ENCODE assay signal across 9 cellular contexts in the genomic region with DNA sequence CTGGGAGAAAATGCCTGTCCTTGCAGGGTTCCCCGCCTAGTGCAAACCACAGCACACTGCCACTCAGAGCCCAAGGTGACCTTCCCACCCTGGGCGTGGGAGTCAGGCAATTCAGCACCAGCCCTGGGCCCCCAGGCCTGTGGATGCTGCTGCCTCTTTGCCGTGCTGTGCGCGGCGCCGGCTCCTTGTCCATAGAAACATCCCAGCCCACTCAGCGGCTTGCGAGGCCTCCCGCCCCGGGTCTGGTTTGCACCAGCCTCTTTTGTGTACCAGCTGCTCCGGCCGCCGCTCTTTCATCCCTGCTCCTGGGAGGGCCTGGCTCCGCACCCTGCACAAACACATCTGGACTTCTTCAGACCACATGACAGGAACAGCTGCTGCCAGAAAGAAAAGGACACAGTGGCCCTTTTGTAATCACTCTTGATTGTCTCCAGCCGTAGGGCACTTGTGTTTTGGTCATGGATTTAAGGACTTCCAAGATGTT.
DNase-seq lines count a peak whose midpoint lies in the region; ATAC-seq and TF ChIP-seq lines count a peak whose summit lies in the region.
"Had no signal": no experiment of that assay in that cellular context is flagged by ENCODE, and none has a peak within 500 bp of the region (broad histone marks: within the 10 kb centered on the region; RNA-seq: fewer than 3 reads in every experiment).

No MANE protein-coding gene starts in this region.

- H3K27me3 ChIP-seq in H7 (ENCODE audit: control insufficient read depth, insufficient read depth, low read length), result no peaks in the 10 kb centered on the region

- peak; percentile 58 for DNase-seq in H7
- DNase-seq in NCI-H774 (lab: John Stamatoyannopoulos, UW), result peak; percentile 82
- DNase-seq in Right ventricle myocardium superior, result peak; percentile 66
- DNase-seq in pons (ENCODE audit: low spot score), result peak; percentile 97
- DNase-seq in NCI-H1436 treated with DMSO at 0.1 percent for 48 hours (lab: John Stamatoyannopoulos, UW), result no peak
- no peak for DNase-seq in activated T-cell treated with anti-CD3 and anti-CD28 coated beads, Interleukin-2, amount 50 U/mL, for 24 hours
- DNase-seq in Calu3, result no peak
- DNase-seq: NCI-H1694 treated with DMSO at 0.1 percent for 48 hours had no signal

- H3K4me3 ChIP-seq in H7 (ENCODE audit: insufficient read depth, low read depth, low read length), result no peak overlapping the region

- H3K4me1 Mint-ChIP-seq in activated T-cell treated with anti-CD3 and anti-CD28 coated beads, Interleukin-2, amount 50 U/mL, for 24 hours (ENCODE audit: low read depth), result peaks cover 59% of the 10 kb centered on the region
- no peaks in the 10 kb centered on the region for H3K4me1 Mint-ChIP-seq in Calu3 (ENCODE audit: low read depth, unreplicated experiment)

- ATAC-seq in Right ventricle myocardium superior (ENCODE audit: poor library complexity) (peak; percentile 86), GM21367 (IDR thresholded peaks at IDR 0.05; ENCODE audit: unreplicated experiment) (no peak)

- CTCF ChIA-PET in Calu3 (lab: Charles Lee), result no interaction called here

- H3K27me3 Mint-ChIP-seq in activated T-cell treated with anti-CD3 and anti-CD28 coated beads, Interleukin-2, amount 50 U/mL, for 24 hours, result no peaks in the 10 kb centered on the region
- peaks cover 98% of the 10 kb centered on the region for H3K27me3 Mint-ChIP-seq in Calu3 (ENCODE audit: unreplicated experiment)

- no TSS peak for BruUV-seq in Calu3 (replicated peaks; lab: Mats Ljungman, UMichigan)

- no peak for TF ChIP-seq CTCF in Calu3 (IDR thresholded peaks at IDR 0.05; ENCODE audit: unreplicated experiment)

- no peak overlapping the region for H3K4me3 Mint-ChIP-seq in activated T-cell treated with anti-CD3 and anti-CD28 coated beads, Interleukin-2, amount 50 U/mL, for 24 hours
- H3K4me3 Mint-ChIP-seq in Calu3 (ENCODE audit: low read depth, unreplicated experiment), result no peak overlapping the region

- H3K9me3 Mint-ChIP-seq in activated T-cell treated with anti-CD3 and anti-CD28 coated beads, Interleukin-2, amount 50 U/mL, for 24 hours, result peaks cover 3% of the 10 kb centered on the region
- no peaks in the 10 kb centered on the region for H3K9me3 Mint-ChIP-seq in Calu3 (ENCODE audit: low read depth, unreplicated experiment)

- intact Hi-C loops in Right ventricle myocardium superior (cut with DNase I) (no loop called here), Calu3 (cut with micrococcal nuclease; ENCODE audit: unreplicated experiment) (no loop called here)

- H3K36me3 ChIP-seq in H7 (replicated peaks; ENCODE audit: control insufficient read depth, insufficient read depth, low read length), result no peaks in the 10 kb centered on the region

- no peak overlapping the region for H3K27ac Mint-ChIP-seq in activated T-cell treated with anti-CD3 and anti-CD28 coated beads, Interleukin-2, amount 50 U/mL, for 24 hours
- no peak overlapping the region for H3K27ac Mint-ChIP-seq in Calu3 (ENCODE audit: unreplicated experiment)

- H3K36me3 Mint-ChIP-seq in activated T-cell treated with anti-CD3 and anti-CD28 coated beads, Interleukin-2, amount 50 U/mL, for 24 hours (ENCODE audit: low read depth), result no peaks in the 10 kb centered on the region
- no peaks in the 10 kb centered on the region for H3K36me3 Mint-ChIP-seq in Calu3 (ENCODE audit: insufficient read depth, unreplicated experiment)

Comparison
In these comparisons a context has a peak if more than half of its experiments do, and no peak if none do; other contexts are left out.
1. DNase-seq: peak in H7 (single experiment), NCI-H774 (single experiment), Right ventricle myocardium superior (single experiment) and pons (single experiment); none in NCI-H1436 treated with DMSO at 0.1 percent for 48 hours (single experiment), activated T-cell treated with anti-CD3 and anti-CD28 coated beads, Interleukin-2, amount 50 U/mL, for 24 hours (single experiment) and Calu3 (single experiment).